8 cellular contexts compared by ENCODE assay signal in the genomic region with DNA sequence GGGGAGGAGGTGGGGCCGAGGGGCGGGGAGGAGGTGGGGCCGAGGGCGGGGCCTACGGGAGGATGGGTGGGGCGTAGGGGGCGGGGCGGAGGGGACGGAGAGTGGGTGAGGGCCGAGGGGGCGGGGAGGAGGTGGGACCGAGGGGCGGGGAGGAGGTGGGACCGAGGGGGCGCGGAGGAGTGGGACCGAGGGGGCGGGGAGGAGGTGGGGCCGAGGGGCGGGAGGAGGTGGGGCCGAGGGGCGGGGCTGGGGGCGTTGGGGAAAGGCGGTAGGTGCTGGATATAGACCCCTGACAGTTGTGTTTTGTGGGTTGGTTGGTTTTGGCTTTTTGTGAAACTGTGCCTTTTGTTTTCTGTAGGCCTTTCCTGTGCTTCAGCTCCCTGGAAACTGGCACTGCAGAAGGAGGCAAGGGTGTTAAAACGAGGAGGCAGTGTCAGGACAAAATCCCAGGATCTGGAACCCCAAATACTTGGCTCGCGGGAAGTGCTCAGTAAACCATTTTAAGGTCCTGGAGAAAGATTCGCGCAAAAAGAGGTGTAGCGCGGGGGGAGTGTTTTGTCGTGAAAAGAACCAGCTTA. TPM values are rescaled to one million over a fixed set of nuclear protein-coding genes. Genes with fewer than 3 reads are reported as not detected.
DNase-seq lines count a peak whose midpoint lies in the region; TF ChIP-seq lines count a peak whose summit lies in the region.

No MANE protein-coding gene starts in this region.

- DNase-seq in AG04450 (ENCODE audit: low read depth, low spot score) (peak; percentile 7), HFFc6 (peak; percentile 1), astrocyte of the hippocampus (ENCODE audit: low read depth, low spot score) (peak; percentile 82), LoVo (ENCODE audit: low spot score) (no peak), H4 (ENCODE audit: low spot score) (no peak)

- no peaks in the 10 kb centered on the region for H3K36me3 Mint-ChIP-seq in HFFc6 (ENCODE audit: low read depth)

- peaks cover 47% of the 10 kb centered on the region for H3K4me1 Mint-ChIP-seq in HFFc6 (ENCODE audit: low read depth)

- no peaks in the 10 kb centered on the region for H3K9me3 Mint-ChIP-seq in HFFc6

- peak overlapping the region; percentile 44 for H3K4me2 ChIP-seq in SU-DHL-6 (ENCODE audit: low read depth, low read length, poor library complexity, severe bottlenecking)

- H3F3A ChIP-seq in SU-DHL-6 (ENCODE audit: insufficient read depth) = 0 out of 2 replicates have a peak, but pooled peaks cover 4% of the 10 kb centered on the region

- H3K4me3 ChIP-seq in AG04450 (ENCODE audit: low read depth, low read length) (peak overlapping the region; percentile 53), SU-DHL-6 (ENCODE audit: insufficient read depth, low read length, poor library complexity, severe bottlenecking) (peak overlapping the region; percentile 37), iPS-20b (ENCODE audit: low read length) (peak overlapping the region; percentile 58; the same call in 1 of the 2 replicates), skeletal muscle tissue (ENCODE audit: low read length in 3 of 3) (peak overlapping the region; percentile 31 to 66 (median 39))

- peaks cover 2% of the 10 kb centered on the region; the same call in 1 of the 2 replicates for H3K27me3 Mint-ChIP-seq in HFFc6 (ENCODE audit: insufficient read depth)

- H3K9ac ChIP-seq in SU-DHL-6 (ENCODE audit: low read length) = no peak overlapping the region; the same call in 1 of the 2 replicates
- no peak overlapping the region for H3K9ac ChIP-seq in iPS-20b (ENCODE audit: low read depth, low read length)
- H3K9ac ChIP-seq in skeletal muscle tissue (ENCODE audit: low read depth in 1 of 3, low read length in 3 of 3) = peak overlapping the region in 2 of 3 donors; percentile 46 to 51

- H3K9me3 ChIP-seq in AG04450 (ENCODE audit: control insufficient read depth, insufficient read depth, low read length) (no peaks in the 10 kb centered on the region), SU-DHL-6 (ENCODE audit: insufficient read depth, low read length) (no peaks in the 10 kb centered on the region), iPS-20b (ENCODE audit: insufficient read depth, low read depth, low read length) (no peaks in the 10 kb centered on the region), skeletal muscle tissue (ENCODE audit: control insufficient read depth in 3 of 3, low read length in 3 of 3) (no peaks in the 10 kb centered on the region)

- no peak overlapping the region for H3K27ac ChIP-seq in AG04450 (ENCODE audit: low read depth, low read length)
- H3K27ac ChIP-seq in SU-DHL-6 (ENCODE audit: low read depth, low read length) = no peak overlapping the region
- no peak overlapping the region for H3K27ac ChIP-seq in iPS-20b (ENCODE audit: low read length)
- H3K27ac ChIP-seq in skeletal muscle tissue (ENCODE audit: low read depth, low read length) = no peak overlapping the region

- no peaks in the 10 kb centered on the region for H4K20me1 ChIP-seq in SU-DHL-6 (ENCODE audit: low read depth, low read length)

- H3K27me3 ChIP-seq in AG04450 (ENCODE audit: control insufficient read depth, insufficient read depth, low read length) (no peaks in the 10 kb centered on the region), SU-DHL-6 (ENCODE audit: low read length) (no peaks in the 10 kb centered on the region), iPS-20b (ENCODE audit: insufficient read depth, low read length) (no peaks in the 10 kb centered on the region), skeletal muscle tissue (ENCODE audit: control insufficient read depth in 3 of 3, insufficient read depth in 3 of 3, low read length in 3 of 3) (no peaks in the 10 kb centered on the region)

- peak overlapping the region; percentile 22; the same call in 1 of the 2 replicates for H3K27ac Mint-ChIP-seq in HFFc6

- no peaks in the 10 kb centered on the region for H3K9me2 ChIP-seq in SU-DHL-6 (replicated peaks; ENCODE audit: insufficient read depth, low read length)

- peak overlapping the region; percentile 86 for H3K4me3 Mint-ChIP-seq in HFFc6

- H3K36me3 ChIP-seq in SU-DHL-6 (ENCODE audit: low read length) = no peaks in the 10 kb centered on the region
- H3K36me3 ChIP-seq in iPS-20b (ENCODE audit: insufficient read depth, low read depth, low read length) = no peaks in the 10 kb centered on the region
- H3K36me3 ChIP-seq in skeletal muscle tissue (ENCODE audit: control insufficient read depth in 3 of 3, insufficient read depth in 3 of 3, low read length in 3 of 3) = no peaks in the 10 kb centered on the region

- H2AFZ ChIP-seq in SU-DHL-6 (ENCODE audit: low read depth, low read length, severe bottlenecking) = no peak overlapping the region

- H3K79me2 ChIP-seq in SU-DHL-6 (ENCODE audit: insufficient read depth, low read length) = peaks cover 23% of the 10 kb centered on the region

- CTCF ChIA-PET in AG04450 (lab: Charles Lee) = interaction anchor here (0.6 to 1.0 kb wide), 3 partner anchors 12 to 294 kb away, joined by 3 read pairs; no protein-coding TSS in a partner anchor

- H3K4me1 ChIP-seq in iPS-20b (ENCODE audit: insufficient read depth, low read length) (no peaks in the 10 kb centered on the region), skeletal muscle tissue (ENCODE audit: control insufficient read depth in 3 of 3, insufficient read depth in 3 of 3, low read length in 3 of 3) (peaks cover 5 to 10% (median 9%) of the 10 kb centered on the region in 3 donors)

- POLR2A ChIA-PET in AG04450 (lab: Yijun Ruan, JAX) = no interaction called here

- TF ChIP-seq CTCF in AG04450 (IDR thresholded peaks at IDR 0.05; ENCODE audit: low read depth, low read length) (no peak), HFFc6 (IDR thresholded peaks at IDR 0.05) (no peak), SU-DHL-6 (IDR thresholded peaks at IDR 0.05; ENCODE audit: insufficient read depth, low read length, poor library complexity, severe bottlenecking) (no peak)

RNA-seq across cellular contexts. Expression of a gene that starts 0.6 kb away (rescaled TPM):
- 16.7 and 23.3 TPM in 2 replicates for polyA plus RNA-seq in AG04450 (2011; rRNA removed)
- polyA minus RNA-seq in AG04450 (2011; rRNA and poly(A)+ RNA removed) = 11.4 and 20.7 TPM in 2 replicates
- total RNA-seq in HFFc6 (2021; fragmentation: NEBNext Ultra II Directional; extraction: Animal tissue kit (Norgen Biotek cat#: 25700)) = 10 to 100 TPM; 28.5 to 34.4 (median 31.5) TPM
- 11.0 TPM for total RNA-seq in skeletal muscle tissue
- 24.9 and 32.4 TPM in 2 replicates for total RNA-seq in H4 (2014; rRNA removed; shearing (Covaris generic))

RNA-seq across cellular contexts. Expression of a gene that starts 10.9 kb away (rescaled TPM):
- polyA plus RNA-seq in AG04450 (2011; rRNA removed) = 10.7 and 14.7 TPM in 2 replicates
- polyA minus RNA-seq in AG04450 (2011; rRNA and poly(A)+ RNA removed) = 13.6 and 18.5 TPM in 2 replicates
- 10 to 100 TPM; 16.0 to 22.7 (median 18.6) TPM for total RNA-seq in HFFc6 (2021; fragmentation: NEBNext Ultra II Directional; extraction: Animal tissue kit (Norgen Biotek cat#: 25700))
- total RNA-seq in skeletal muscle tissue = 12.5 TPM
- total RNA-seq in H4 (2014; rRNA removed; shearing (Covaris generic)) = 19.9 and 22.4 TPM in 2 replicates

Comparison
In these comparisons a context has a peak if more than half of its experiments do, and no peak if none do; other contexts are left out.
1. DNase-seq: peak in AG04450 (single experiment), HFFc6 (single experiment) and astrocyte of the hippocampus (single experiment); none in LoVo (single experiment) and H4 (single experiment).
2. H3K9ac ChIP-seq: peak in skeletal muscle tissue (2 of 3); none in SU-DHL-6 (single experiment) and iPS-20b (single experiment).
3. Peak in every context shown above with its lines, with median percentiles within 50 percentile points of each other: H3K4me3 ChIP-seq.